39 cellular contexts compared by ENCODE assay signal in genomic region chr12:75350413-75350812, GRCh38. TPM values are rescaled to one million over a fixed set of nuclear protein-coding genes. Genes with fewer than 3 reads are reported as not detected.
"Had no signal": no experiment of that assay in that cellular context is flagged by ENCODE, and none has a peak within 500 bp of the region (broad histone marks: within the 10 kb centered on the region; RNA-seq: fewer than 3 reads in every experiment).

No MANE protein-coding gene starts in this region.

- H3K4me1 ChIP-seq: ascending aorta, colonic mucosa had no signal

- H3K27me3 ChIP-seq: ascending aorta, cardiac muscle cell, colonic mucosa had no signal

- H3K36me3 ChIP-seq: ascending aorta, cardiac muscle cell, colonic mucosa had no signal

- H3K4me3 Mint-ChIP-seq: activated B cell treated with CpG ODN at 0.5 μM for 24 hours; activated CD4-positive, alpha-beta memory T cell treated with anti-CD3 and anti-CD28 coated beads for 36 hours; activated CD4-positive, alpha-beta T cell treated with anti-CD3 and anti-CD28 coated beads, Interleukin-2, amount 10 ng/mL, durations not matched to agents 24 days and 14 days; activated CD8-positive, alpha-beta T cell treated with anti-CD3 and anti-CD28 coated beads for 36 hours; activated naive CD4-positive, alpha-beta T cell treated with anti-CD3 and anti-CD28 coated beads, Interleukin-2, amount 10 ng/mL, durations not matched to agents 7 days and 5 days; activated naive CD4-positive, alpha-beta T cell treated with anti-CD3 and anti-CD28 coated beads, Interleukin-2, amount 50 U/mL, for 24 hours; activated naive CD8-positive, alpha-beta T cell; activated naive CD8-positive, alpha-beta T cell treated with anti-CD3 and anti-CD28 coated beads, Interleukin-2, amount 10 ng/mL, durations not matched to agents 7 days and 5 days; activated naive CD8-positive, alpha-beta T cell treated with anti-CD3 and anti-CD28 coated beads, Interleukin-2, amount 50 U/mL, for 24 hours; activated T-cell treated with anti-CD3 and anti-CD28 coated beads, Interleukin-2, amount 50 U/mL, for 4 hours; activated T-cell treated with anti-CD3 and anti-CD28 coated beads, Interleukin-2, amount 50 U/mL, for 72 hours; activated T-helper 1 cell treated with anti-CD3 and anti-CD28 coated beads, Interleukin-12 subunit alpha, Interleukin-12 subunit beta, Interleukin-2, Interleukin-4 antibody, amounts not matched to agents 30 ng/mL and 10 ng/mL and 1 ng/mL, durations not matched to agents 14 hours and 24 hours and 36 hours; activated T-helper 17 cell treated with anti-CD3 and anti-CD28 coated beads, Interleukin-2, amount 50 U/mL, for 72 hours; brain; central memory CD8-positive, alpha-beta T cell; T-helper 2 cell treated with Interferon-gamma antibody and Interleukin-4, amounts not matched to agents 5 μg/mL and 100 μg/mL, for 36 hours had no signal

- H3K27ac ChIP-seq: ascending aorta, cardiac muscle cell, colonic mucosa, VCaP had no signal

- H3K27me3 Mint-ChIP-seq: activated CD8-positive, alpha-beta T cell treated with anti-CD3 and anti-CD28 coated beads for 36 hours; activated naive CD8-positive, alpha-beta T cell; activated naive CD8-positive, alpha-beta T cell treated with anti-CD3 and anti-CD28 coated beads, Interleukin-2, amount 10 ng/mL, durations not matched to agents 7 days and 5 days; activated naive CD8-positive, alpha-beta T cell treated with anti-CD3 and anti-CD28 coated beads, Interleukin-2, amount 50 U/mL, for 24 hours; activated T-helper 17 cell treated with anti-CD3 and anti-CD28 coated beads, Interleukin-2, amount 50 U/mL, for 72 hours; central memory CD8-positive, alpha-beta T cell had no signal

- H3K36me3 Mint-ChIP-seq: activated naive CD4-positive, alpha-beta T cell treated with anti-CD3 and anti-CD28 coated beads, Interleukin-2, amount 10 ng/mL, durations not matched to agents 7 days and 5 days had no signal

- FAIRE-seq: bronchial epithelial cell, TTC549 had no signal

- DNase-seq: activated B cell treated with CpG ODN at 0.5 μM for 24 hours; activated CD4-positive, alpha-beta memory T cell treated with anti-CD3 and anti-CD28 coated beads for 36 hours; activated CD4-positive, alpha-beta T cell treated with anti-CD3 and anti-CD28 coated beads for 4 hours; activated CD4-positive, alpha-beta T cell treated with anti-CD3 and anti-CD28 coated beads, Interleukin-2, amount 10 ng/mL, durations not matched to agents 24 days and 14 days; activated CD4-positive, alpha-beta T cell treated with anti-CD3 and anti-CD28 coated beads, Interleukin-2, amount 50 U/mL, for 1 hour; activated CD4-positive, alpha-beta T cell treated with anti-CD3 and anti-CD28 coated beads, Interleukin-2, amount 50 U/mL, for 4 hours; activated CD4-positive, CD25-positive, alpha-beta regulatory T cell treated with anti-CD3 and anti-CD28 coated beads, Interleukin-2, amount 50 U/mL, for 72 hours; activated CD8-positive, alpha-beta memory T cell treated with anti-CD3 and anti-CD28 coated beads, Interleukin-2, amount 50 U/mL, for 4 hours; activated CD8-positive, alpha-beta T cell treated with anti-CD3 and anti-CD28 coated beads for 36 hours; activated effector memory CD4-positive, alpha-beta T cell treated with Interleukin-2 at 50 U/mL for 16 hours; activated gamma-delta T cell; activated naive CD4-positive, alpha-beta T cell treated with anti-CD3 and anti-CD28 coated beads, Interleukin-2, amount 10 ng/mL, durations not matched to agents 7 days and 5 days; activated naive CD4-positive, alpha-beta T cell treated with Interleukin-2 at 50 U/mL for 16 hours; activated naive CD8-positive, alpha-beta T cell treated with anti-CD3 and anti-CD28 coated beads, Interleukin-2, amount 10 ng/mL, durations not matched to agents 7 days and 5 days; activated naive CD8-positive, alpha-beta T cell treated with anti-CD3 and anti-CD28 coated beads, Interleukin-2, amount 50 U/mL, for 24 hours; activated T-cell treated with anti-CD3 and anti-CD28 coated beads for 4 hours; activated T-cell treated with anti-CD3 and anti-CD28 coated beads, Interleukin-2, amount 50 U/mL, for 1 hour; activated T-cell treated with anti-CD3 and anti-CD28 coated beads, Interleukin-2, amount 50 U/mL, for 4 hours; activated T-cell treated with anti-CD3 and anti-CD28 coated beads, Interleukin-2, amount 50 U/mL, for 72 hours; amygdala; anterior cingulate cortex; cerebellar nuclear complex; colonic mucosa; T-helper 9 cell had no signal

- H3K4me3 ChIP-seq: ascending aorta, cardiac muscle cell, colonic mucosa had no signal

- H3K9me3 ChIP-seq: colonic mucosa had no signal

- H3K4me1 Mint-ChIP-seq: activated B cell treated with CpG ODN at 0.5 μM for 24 hours; activated T-helper 17 cell treated with anti-CD3 and anti-CD28 coated beads, Interleukin-2, amount 50 U/mL, for 72 hours; brain had no signal

- ATAC-seq: activated CD8-positive, alpha-beta T cell treated with anti-CD3 and anti-CD28 coated beads for 36 hours; activated naive CD8-positive, alpha-beta T cell treated with anti-CD3 and anti-CD28 coated beads, Interleukin-2, amount 50 U/mL, for 24 hours; activated T-cell treated with anti-CD3 and anti-CD28 coated beads, Interleukin-2, amount 50 U/mL, for 4 hours; activated T-cell treated with anti-CD3 and anti-CD28 coated beads, Interleukin-2, amount 50 U/mL, for 72 hours; activated T-helper 17 cell treated with anti-CD3 and anti-CD28 coated beads, Interleukin-2, amount 50 U/mL, for 72 hours had no signal

- H3K27ac Mint-ChIP-seq: activated B cell treated with CpG ODN at 0.5 μM for 24 hours; activated CD4-positive, alpha-beta memory T cell treated with anti-CD3 and anti-CD28 coated beads for 36 hours; activated CD4-positive, alpha-beta T cell treated with anti-CD3 and anti-CD28 coated beads, Interleukin-2, amount 10 ng/mL, durations not matched to agents 24 days and 14 days; activated CD8-positive, alpha-beta T cell treated with anti-CD3 and anti-CD28 coated beads for 36 hours; activated naive CD4-positive, alpha-beta T cell treated with anti-CD3 and anti-CD28 coated beads, Interleukin-2, amount 10 ng/mL, durations not matched to agents 7 days and 5 days; activated naive CD4-positive, alpha-beta T cell treated with anti-CD3 and anti-CD28 coated beads, Interleukin-2, amount 50 U/mL, for 24 hours; activated naive CD8-positive, alpha-beta T cell; activated naive CD8-positive, alpha-beta T cell treated with anti-CD3 and anti-CD28 coated beads, Interleukin-2, amount 10 ng/mL, durations not matched to agents 7 days and 5 days; activated naive CD8-positive, alpha-beta T cell treated with anti-CD3 and anti-CD28 coated beads, Interleukin-2, amount 50 U/mL, for 24 hours; activated T-cell treated with anti-CD3 and anti-CD28 coated beads, Interleukin-2, amount 50 U/mL, for 72 hours; activated T-helper 1 cell treated with anti-CD3 and anti-CD28 coated beads, Interleukin-12 subunit alpha, Interleukin-12 subunit beta, Interleukin-2, Interleukin-4 antibody, amounts not matched to agents 30 ng/mL and 10 ng/mL and 1 ng/mL, durations not matched to agents 14 hours and 24 hours and 36 hours; activated T-helper 17 cell treated with anti-CD3 and anti-CD28 coated beads, Interleukin-2, amount 50 U/mL, for 72 hours; brain; T-helper 2 cell treated with Interferon-gamma antibody and Interleukin-4, amounts not matched to agents 5 μg/mL and 100 μg/mL, for 36 hours had no signal

RNA-seq across cellular contexts. Expression of gene GLIPR1L1, which starts 15.9 kb away (rescaled TPM):
- total RNA-seq: activated B cell treated with CpG ODN at 0.5 μM for 24 hours; activated CD4-positive, alpha-beta memory T cell treated with anti-CD3 and anti-CD28 coated beads for 36 hours; activated CD4-positive, alpha-beta T cell treated with anti-CD3 and anti-CD28 coated beads, Interleukin-2, amount 10 ng/mL, durations not matched to agents 24 days and 14 days; activated CD8-positive, alpha-beta memory T cell treated with anti-CD3 and anti-CD28 coated beads for 36 hours; activated CD8-positive, alpha-beta T cell treated with anti-CD3 and anti-CD28 coated beads for 36 hours; activated naive CD8-positive, alpha-beta T cell treated with anti-CD3 and anti-CD28 coated beads, Interleukin-2, amount 10 ng/mL, durations not matched to agents 7 days and 5 days; activated T-cell treated with anti-CD3 and anti-CD28 coated beads, Interleukin-2, amount 50 U/mL, for 4 hours; activated T-cell treated with anti-CD3 and anti-CD28 coated beads, Interleukin-2, amount 50 U/mL, for 72 hours; activated T-helper 1 cell treated with anti-CD3 and anti-CD28 coated beads, Interleukin-12 subunit alpha, Interleukin-12 subunit beta, Interleukin-2, Interleukin-4 antibody, amounts not matched to agents 30 ng/mL and 10 ng/mL and 1 ng/mL, durations not matched to agents 14 hours and 24 hours and 36 hours; activated T-helper 17 cell treated with anti-CD3 and anti-CD28 coated beads, Interleukin-2, amount 50 U/mL, for 72 hours; ascending aorta; bronchial epithelial cell; cardiac muscle cell; chondrocyte; colonic mucosa had no signal
- polyA plus RNA-seq: adipose tissue, cardiac muscle cell had no signal

RNA-seq across cellular contexts. Expression of gene GLIPR1L2, which starts 40.5 kb away (rescaled TPM):
- total RNA-seq: activated CD4-positive, alpha-beta T cell treated with anti-CD3 and anti-CD28 coated beads, Interleukin-2, amount 10 ng/mL, durations not matched to agents 24 days and 14 days; activated CD8-positive, alpha-beta memory T cell treated with anti-CD3 and anti-CD28 coated beads for 36 hours; activated T-helper 1 cell treated with anti-CD3 and anti-CD28 coated beads, Interleukin-12 subunit alpha, Interleukin-12 subunit beta, Interleukin-2, Interleukin-4 antibody, amounts not matched to agents 30 ng/mL and 10 ng/mL and 1 ng/mL, durations not matched to agents 14 hours and 24 hours and 36 hours; ascending aorta had no signal
